33 cellular contexts compared by ENCODE assay signal in genomic region chr1:62334434-62334833, GRCh38. TPM values are rescaled to one million over a fixed set of nuclear protein-coding genes. Genes with fewer than 3 reads are reported as not detected.
A peak's percentile ranks its signal among the peaks of the same experiment; 100 is the strongest.
DNase-seq lines count a peak whose midpoint lies in the region; ATAC-seq, FAIRE-seq and TF ChIP-seq lines count a peak whose summit lies in the region.
"Had no signal": no experiment of that assay in that cellular context is flagged by ENCODE, and none has a peak within 500 bp of the region (broad histone marks: within the 10 kb centered on the region; RNA-seq: fewer than 3 reads in every experiment).

No MANE protein-coding gene starts in this region.

- 92 to 96% (median 93%) methylated on average over 4 of the region's 4 CpGs for WGBS in small intestine, 3 donors

- ATAC-seq in activated T-cell treated with anti-CD3 and anti-CD28 coated beads, Interleukin-2, amount 50 U/mL, for 72 hours (replicated peaks in 1 of 2): no peak
- ATAC-seq: activated T-cell treated with anti-CD3 and anti-CD28 coated beads, Interleukin-2, amount 50 U/mL, for 4 hours; left lung; stimulated activated naive CD8-positive, alpha-beta T cell treated with anti-CD3 and anti-CD28 coated beads, Interleukin-15, amount 100 ng/mL, for 72 hours had no signal

- peak; percentile 73 for FAIRE-seq in bronchial epithelial cell (lab: Jason Lieb, UNC)
- no peak for FAIRE-seq in small intestine (lab: Jason Lieb, UNC)
- FAIRE-seq: GM12891, islet of Langerhans had no signal

- no peak for DNase-seq in AG10803 (ENCODE audit: low read depth)
- no peak for DNase-seq in bronchial epithelial cell (ENCODE audit: low read depth)
- DNase-seq in mesothelial cell of epicardium (ENCODE audit: low spot score in 2 of 2, unreplicated experiment in 2 of 2): no peak
- no peak for DNase-seq in 8988T
- no peak for DNase-seq in activated T-cell treated with anti-CD3 and anti-CD28 coated beads, Interleukin-2, amount 50 U/mL, for 72 hours
- DNase-seq in NCI-H1417 treated with DMSO at 0.1 percent for 48 hours (lab: John Stamatoyannopoulos, UW): no peak
- DNase-seq in small intestine: no peak
- DNase-seq: ACHN; activated CD4-positive, alpha-beta T cell treated with anti-CD3 and anti-CD28 coated beads, Interleukin-2, amount 10 ng/mL, durations not matched to agents 24 days and 14 days; activated naive CD4-positive, alpha-beta T cell treated with Interleukin-2 at 50 U/mL for 16 hours; activated T-cell treated with anti-CD3 and anti-CD28 coated beads, Interleukin-2, amount 50 U/mL, for 4 hours; C1 segment of cervical spinal cord; DMS79; GF-D8; left lung; mesendoderm; naive B cell; NCI-H1105; NCI-H2029 treated with DMSO at 0.1 percent for 48 hours; NCI-H2227 treated with DMSO at 0.1 percent for 48 hours; NCI-H69; Peyer's patch; SHP77 treated with DMSO at 0.1 percent for 48 hours; stimulated activated CD8-positive, alpha-beta memory T cell treated with anti-CD3 and anti-CD28 coated beads, Interleukin-4, amount 100 ng/mL, for 48 hours; stimulated activated naive CD8-positive, alpha-beta T cell treated with anti-CD3 and anti-CD28 coated beads, Interleukin-15, amount 100 ng/mL, for 72 hours; WERI-Rb-1 had no signal

- no peaks in the 10 kb centered on the region for H3K36me3 Mint-ChIP-seq in mesothelial cell of epicardium
- H3K36me3 Mint-ChIP-seq in activated T-cell treated with anti-CD3 and anti-CD28 coated beads, Interleukin-2, amount 50 U/mL, for 72 hours (ENCODE audit: insufficient read depth in 2 of 2): no peaks in the 10 kb centered on the region
- H3K36me3 Mint-ChIP-seq: IgD-negative memory B cell, naive B cell had no signal

- no peaks in the 10 kb centered on the region for H3K9me3 ChIP-seq in small intestine (ENCODE audit: control insufficient read depth, low read depth)
- H3K9me3 ChIP-seq: left lung, Peyer's patch had no signal

- H3K4me3 ChIP-seq in AG10803 (ENCODE audit: low read length): no peak overlapping the region
- H3K4me3 ChIP-seq in GM12875 (ENCODE audit: low read depth, low read length): no peak overlapping the region
- H3K4me3 ChIP-seq in bronchial epithelial cell (ENCODE audit: low read depth, low read length): no peak overlapping the region
- H3K4me3 ChIP-seq in small intestine (ENCODE audit: low read depth in 1 of 2, low read length in 2 of 2): no peak overlapping the region
- H3K4me3 ChIP-seq: coronary artery, left lung, Peyer's patch, skin epidermis had no signal

- peaks cover 4% of the 10 kb centered on the region for H3K9me3 Mint-ChIP-seq in mesothelial cell of epicardium
- peaks cover 0 to 5% of the 10 kb centered on the region in 2 donors for H3K9me3 Mint-ChIP-seq in activated T-cell treated with anti-CD3 and anti-CD28 coated beads, Interleukin-2, amount 50 U/mL, for 72 hours
- H3K9me3 Mint-ChIP-seq: activated CD4-positive, alpha-beta T cell treated with anti-CD3 and anti-CD28 coated beads, Interleukin-2, amount 10 ng/mL, durations not matched to agents 24 days and 14 days; activated T-cell treated with anti-CD3 and anti-CD28 coated beads, Interleukin-2, amount 50 U/mL, for 4 hours; naive B cell had no signal

- H3K27me3 ChIP-seq in bronchial epithelial cell (ENCODE audit: control insufficient read depth, insufficient read depth, low read length) (no peaks in the 10 kb centered on the region), small intestine (ENCODE audit: control insufficient read depth in 2 of 2, insufficient read depth in 2 of 2, low read length in 2 of 2) (no peaks in the 10 kb centered on the region)
- H3K27me3 ChIP-seq: left lung, Peyer's patch had no signal

- peaks cover 27% of the 10 kb centered on the region for H3K4me1 Mint-ChIP-seq in mesothelial cell of epicardium
- no peaks in the 10 kb centered on the region for H3K4me1 Mint-ChIP-seq in activated T-cell treated with anti-CD3 and anti-CD28 coated beads, Interleukin-2, amount 50 U/mL, for 72 hours (ENCODE audit: low read depth)
- H3K4me1 Mint-ChIP-seq: activated CD4-positive, alpha-beta T cell treated with anti-CD3 and anti-CD28 coated beads, Interleukin-2, amount 10 ng/mL, durations not matched to agents 24 days and 14 days; naive B cell; stimulated activated naive CD8-positive, alpha-beta T cell treated with anti-CD3 and anti-CD28 coated beads, Interleukin-15, amount 100 ng/mL, for 72 hours had no signal

- H3K27ac ChIP-seq in small intestine (ENCODE audit: low read depth in 1 of 2, low read length in 1 of 2): no peak overlapping the region
- H3K27ac ChIP-seq: coronary artery, left lung, Peyer's patch, skin epidermis, WERI-Rb-1 had no signal

- no peaks in the 10 kb centered on the region for H3K36me3 ChIP-seq in bronchial epithelial cell (ENCODE audit: control insufficient read depth, insufficient read depth, low read length)
- H3K36me3 ChIP-seq in small intestine (ENCODE audit: control insufficient read depth in 2 of 2, insufficient read depth in 2 of 2, low read length in 2 of 2): no peaks in the 10 kb centered on the region
- H3K36me3 ChIP-seq: left lung, Peyer's patch, WERI-Rb-1 had no signal

- H3K4me1 ChIP-seq in small intestine (ENCODE audit: control insufficient read depth in 2 of 2, insufficient read depth in 1 of 2, low read depth in 1 of 2, low read length in 1 of 2): no peaks in the 10 kb centered on the region
- H3K4me1 ChIP-seq: left lung, Peyer's patch had no signal

- TF ChIP-seq CTCF in AG10803 (conservative IDR thresholded peaks at IDR 0.05; ENCODE audit: low read length): peak; percentile 9; the same call in 1 of the 2 replicates
- peak; percentile 18; the same call in 1 of the 2 replicates for TF ChIP-seq CTCF in GM12875 (IDR thresholded peaks at IDR 0.05; ENCODE audit: borderline replicate concordance, insufficient read depth, low read depth, low read length)
- TF ChIP-seq CTCF in bronchial epithelial cell (IDR thresholded peaks at IDR 0.05; ENCODE audit: insufficient read depth, low read length, severe bottlenecking): no peak
- peak; percentile 26 for TF ChIP-seq CTCF in mesothelial cell of epicardium (IDR thresholded peaks at IDR 0.05; ENCODE audit: unreplicated experiment)

- H3K27ac Mint-ChIP-seq in mesothelial cell of epicardium: no peak overlapping the region
- no peak overlapping the region for H3K27ac Mint-ChIP-seq in activated T-cell treated with anti-CD3 and anti-CD28 coated beads, Interleukin-2, amount 50 U/mL, for 72 hours
- H3K27ac Mint-ChIP-seq: activated CD4-positive, alpha-beta T cell treated with anti-CD3 and anti-CD28 coated beads, Interleukin-2, amount 10 ng/mL, durations not matched to agents 24 days and 14 days; IgD-negative memory B cell; stimulated activated naive CD8-positive, alpha-beta T cell treated with anti-CD3 and anti-CD28 coated beads, Interleukin-15, amount 100 ng/mL, for 72 hours had no signal

- H3K27me3 Mint-ChIP-seq in mesothelial cell of epicardium (ENCODE audit: low read depth): no peaks in the 10 kb centered on the region
- no peaks in the 10 kb centered on the region for H3K27me3 Mint-ChIP-seq in activated T-cell treated with anti-CD3 and anti-CD28 coated beads, Interleukin-2, amount 50 U/mL, for 72 hours (ENCODE audit: low read depth)
- H3K27me3 Mint-ChIP-seq: activated CD4-positive, alpha-beta T cell treated with anti-CD3 and anti-CD28 coated beads, Interleukin-2, amount 10 ng/mL, durations not matched to agents 24 days and 14 days; stimulated activated naive CD8-positive, alpha-beta T cell treated with anti-CD3 and anti-CD28 coated beads, Interleukin-15, amount 100 ng/mL, for 72 hours had no signal

- no peak overlapping the region for H3K4me3 Mint-ChIP-seq in mesothelial cell of epicardium
- H3K4me3 Mint-ChIP-seq in activated T-cell treated with anti-CD3 and anti-CD28 coated beads, Interleukin-2, amount 50 U/mL, for 72 hours: no peak overlapping the region
- H3K4me3 Mint-ChIP-seq: activated CD4-positive, alpha-beta T cell treated with anti-CD3 and anti-CD28 coated beads, Interleukin-2, amount 10 ng/mL, durations not matched to agents 24 days and 14 days; activated T-cell treated with anti-CD3 and anti-CD28 coated beads, Interleukin-2, amount 50 U/mL, for 4 hours; IgD-negative memory B cell; naive B cell; stimulated activated naive CD8-positive, alpha-beta T cell treated with anti-CD3 and anti-CD28 coated beads, Interleukin-15, amount 100 ng/mL, for 72 hours had no signal

RNA-seq across cellular contexts. Expression of gene KANK4, which starts 15.2 kb away (rescaled TPM):
- total RNA-seq in bronchial epithelial cell (0.13 and 0.26 TPM in 2 replicates), mesothelial cell of epicardium (34.3 to 36.5 TPM (median 35.2 TPM) in 3 replicates)
- total RNA-seq in activated T-cell treated with anti-CD3 and anti-CD28 coated beads, Interleukin-2, amount 50 U/mL, for 72 hours: not detected
- polyA plus RNA-seq in small intestine: under 1 TPM in 1 of 3 donors, not detected in 2; 0.43 TPM
- total RNA-seq: activated CD4-positive, alpha-beta T cell treated with anti-CD3 and anti-CD28 coated beads, Interleukin-2, amount 10 ng/mL, durations not matched to agents 24 days and 14 days; activated T-cell treated with anti-CD3 and anti-CD28 coated beads, Interleukin-2, amount 50 U/mL, for 4 hours; renal cortical epithelial cell had no signal
- polyA plus RNA-seq: IgD-negative memory B cell had no signal

Comparison
In these comparisons a context has a peak if more than half of its experiments do, and no peak if none do; other contexts are left out.
1. RNA of gene KANK4, which starts 15.2 kb away (total RNA-seq): 34.3 to 36.5 TPM in mesothelial cell of epicardium; 0.13 to 0.26 TPM in bronchial epithelial cell and not detected in activated T-cell treated with anti-CD3 and anti-CD28 coated beads, Interleukin-2, amount 50 U/mL, for 72 hours; every median in the first group is over 10 times any median in the second.